In the genomic region with DNA sequence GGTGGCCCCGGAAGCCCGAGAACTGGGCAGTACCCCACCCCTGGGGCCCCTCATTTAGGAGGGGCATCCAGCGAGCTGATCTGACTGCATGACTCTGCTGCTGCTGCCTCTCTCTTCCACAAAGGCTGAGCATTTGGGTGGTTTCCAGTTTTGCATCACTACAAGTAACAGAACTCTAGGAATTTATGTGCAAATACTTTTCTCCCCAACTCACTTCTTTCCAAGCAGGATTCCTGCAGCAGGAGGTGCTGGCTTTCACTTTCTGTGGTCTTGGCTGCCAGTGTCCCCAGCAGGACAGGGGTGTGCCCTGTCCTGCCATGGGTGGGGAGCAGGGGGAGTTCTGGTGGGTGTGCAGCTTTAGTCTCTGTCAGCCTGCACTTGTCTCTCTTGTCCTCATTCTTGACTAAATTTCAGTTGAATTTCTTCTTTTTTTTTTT, we compare ENCODE assay signal across 1 cellular context.
TF ChIP-seq lines count a peak whose summit lies in the region.

No MANE protein-coding gene starts in this region.

TF ChIP-seq in IMR-90, 13 proteins besides CTCF, POLR2A, EP300 and RAD21 (continued from another document):
- TF ChIP-seq CHD1 (IDR thresholded peaks at IDR 0.05; ENCODE audit: low read depth, low read length), result no peak
- no peak for TF ChIP-seq NFE2L2 (IDR thresholded peaks at IDR 0.05; ENCODE audit: low read depth, low read length)
- TF ChIP-seq MAZ (IDR thresholded peaks at IDR 0.05; ENCODE audit: borderline replicate concordance, low read depth, low read length), result peak; percentile 40; the same call in 1 of the 2 replicates
- no peak for TF ChIP-seq SMC3 (IDR thresholded peaks at IDR 0.05; ENCODE audit: low read depth, low read length)
- TF ChIP-seq USF2 (IDR thresholded peaks at IDR 0.05; ENCODE audit: low read depth, low read length), result no peak
- peak; percentile 92 for TF ChIP-seq CEBPB (IDR thresholded peaks at IDR 0.05; ENCODE audit: low read depth, low read length)
